ENCODE assay signal across 8 cellular contexts in the genomic region with DNA sequence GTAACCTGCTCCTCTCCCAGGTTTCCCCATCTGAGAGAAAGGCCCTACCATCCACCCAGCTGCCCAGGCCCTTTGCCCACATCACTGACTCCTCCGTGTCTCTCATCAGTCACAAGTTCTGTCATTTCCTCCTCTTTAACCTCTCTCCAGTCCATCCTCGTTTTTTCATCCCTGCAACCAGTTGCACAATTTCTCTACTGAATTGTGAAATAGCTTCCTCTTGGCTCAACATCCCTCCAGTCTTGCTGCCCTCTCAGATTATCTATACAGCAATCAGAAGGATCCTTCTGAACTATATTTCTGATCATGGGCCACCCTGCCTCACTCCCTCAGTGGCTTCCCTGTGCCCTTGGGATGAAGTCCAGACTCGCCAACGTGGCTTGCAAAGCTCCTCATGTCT. TPM values are rescaled to one million over a fixed set of nuclear protein-coding genes. Genes with fewer than 3 reads are reported as not detected.
DNase-seq lines count a peak whose midpoint lies in the region; ATAC-seq and TF ChIP-seq lines count a peak whose summit lies in the region.

No MANE protein-coding gene starts in this region.

- intact Hi-C loops in Right ventricle myocardium inferior (cut with DNase I) (no loop called here), cardiac septum (cut with DNase I) (loop anchor here (10.0 kb wide), 1 partner anchor 218 kb away; no protein-coding TSS in a partner anchor), heart right ventricle (cut with DNase I) (no loop called here)

- H3K27ac ChIP-seq in heart right ventricle = peak overlapping the region in 1 of 10 donors; percentile 67
- H3K27ac ChIP-seq in upper lobe of left lung = peak overlapping the region in 1 of 4 donors; percentile 32

- H3K4me3 ChIP-seq in heart right ventricle (no peak overlapping the region), upper lobe of left lung (no peak overlapping the region)

- H3K36me3 ChIP-seq in heart right ventricle = peaks cover 0 to 83% (median 18%) of the 10 kb centered on the region in 9 donors
- H3K36me3 ChIP-seq in upper lobe of left lung = peaks cover 0 to 34% (median 7%) of the 10 kb centered on the region in 4 donors

- TF ChIP-seq CTCF in heart right ventricle (IDR thresholded peaks at IDR 0.05) = no peak
- TF ChIP-seq CTCF in upper lobe of left lung (IDR thresholded peaks at IDR 0.05) = no peak

- no peak for TF ChIP-seq EP300 in upper lobe of left lung (IDR thresholded peaks at IDR 0.05)

- H3K9me3 ChIP-seq in heart right ventricle (no peaks in the 10 kb centered on the region), upper lobe of left lung (no peaks in the 10 kb centered on the region)

- H3K27me3 ChIP-seq in heart right ventricle (no peaks in the 10 kb centered on the region), upper lobe of left lung (no peaks in the 10 kb centered on the region)

- ATAC-seq in Right ventricle myocardium inferior (peak; percentile 80), heart right ventricle (peak in 5 of 8 donors; percentile 45 to 71 (median 51)), upper lobe of left lung (ENCODE audit: low FRiP score in 2 of 2) (peak; percentile 47 to 75), HG02885 (IDR thresholded peaks at IDR 0.05; ENCODE audit: poor library complexity, unreplicated experiment) (no peak), GM21381 (IDR thresholded peaks at IDR 0.05; ENCODE audit: unreplicated experiment) (no peak), GM21717 (IDR thresholded peaks at IDR 0.05; ENCODE audit: unreplicated experiment) (no peak)

- no peak for TF ChIP-seq POLR2A in upper lobe of left lung (IDR thresholded peaks at IDR 0.05)

- DNase-seq in Right ventricle myocardium inferior (ENCODE audit: missing footprints) (no peak), cardiac septum (ENCODE audit: low spot score) (no peak), SW480 (ENCODE audit: low spot score) (peak; percentile 17), heart right ventricle (no peak), upper lobe of left lung (peak in 1 of 2 donors; percentile 27)

- H3K4me1 ChIP-seq in heart right ventricle (peaks cover 0 to 28% (median 0%) of the 10 kb centered on the region in 9 donors), upper lobe of left lung (peaks cover 6 to 23% (median 17%) of the 10 kb centered on the region in 4 donors)

- 58 to 71% methylated on average over 4 of the region's 4 CpGs for WGBS in heart right ventricle, 2 donors
- WGBS in upper lobe of left lung, 2 donors = 37 to 38% methylated on average over 4 of the region's 4 CpGs

RNA-seq across cellular contexts. Expression of a gene that starts 6.8 kb away (rescaled TPM):
- 3.7 TPM for total RNA-seq in Right ventricle myocardium inferior
- 4.7 TPM for total RNA-seq in cardiac septum
- total RNA-seq in heart right ventricle = 1 to 10 TPM; 2.9 to 6.5 (median 4.2) TPM
- polyA plus RNA-seq in heart right ventricle = 1 to 10 TPM; 1.5 to 3.3 TPM
- total RNA-seq in upper lobe of left lung = 1 to 10 TPM; 2.6 to 6.2 (median 4.0) TPM

RNA-seq across cellular contexts. Expression of a gene that starts 7.0 kb away (rescaled TPM):
- total RNA-seq in Right ventricle myocardium inferior (47.2 TPM), cardiac septum (39.9 TPM), heart right ventricle (10 to 100 TPM; 29.4 to 52.2 (median 48.0) TPM), upper lobe of left lung (100 to 1,000 TPM in 1 of 6 donors, 10 to 100 TPM in 5; 16.9 to 108 (median 23.7) TPM)
- polyA plus RNA-seq in heart right ventricle = 10 to 100 TPM; 32.6 to 33.6 TPM

RNA-seq across cellular contexts. Expression of a gene that starts 56.4 kb away (rescaled TPM):
- total RNA-seq in Right ventricle myocardium inferior (16.0 TPM), cardiac septum (19.9 TPM), heart right ventricle (10 to 100 TPM; 15.3 to 23.7 (median 18.8) TPM), upper lobe of left lung (10 to 100 TPM; 23.4 to 80.7 (median 42.5) TPM)
- polyA plus RNA-seq in heart right ventricle = 10 to 100 TPM; 21.0 to 24.6 TPM

Comparison
In these comparisons a context has a peak if more than half of its experiments do, and no peak if none do; other contexts are left out.
1. ATAC-seq: peak in Right ventricle myocardium inferior (single experiment), heart right ventricle (5 of 8) and upper lobe of left lung (2 of 2); none in HG02885 (single experiment), GM21381 (single experiment) and GM21717 (single experiment).